ENCODE assay signal across 17 cellular contexts in genomic region chr14:101870273-101870939, GRCh38.
A peak's percentile ranks its signal among the peaks of the same experiment; 100 is the strongest.
DNase-seq lines count a peak whose midpoint lies in the region; ATAC-seq and TF ChIP-seq lines count a peak whose summit lies in the region.
"Had no signal": no experiment of that assay in that cellular context is flagged by ENCODE, and none has a peak within 500 bp of the region (broad histone marks: within the 10 kb centered on the region; RNA-seq: fewer than 3 reads in every experiment).

No MANE protein-coding gene starts in this region.

- H3K27ac Mint-ChIP-seq in activated T-cell treated with anti-CD3 and anti-CD28 coated beads, Interleukin-2, amount 50 U/mL, for 24 hours: peak overlapping the region; percentile 30
- peak overlapping the region; percentile 79 for H3K27ac Mint-ChIP-seq in CD8-positive, alpha-beta T cell
- H3K27ac Mint-ChIP-seq in effector memory CD8-positive, alpha-beta T cell: peak overlapping the region; percentile 46 to 90
- H3K27ac Mint-ChIP-seq in naive thymus-derived CD8-positive, alpha-beta T cell: peak overlapping the region in 6 of 10 donors; percentile 6 to 82 (median 54)

- H3K36me3 Mint-ChIP-seq in activated T-cell treated with anti-CD3 and anti-CD28 coated beads, Interleukin-2, amount 50 U/mL, for 24 hours (ENCODE audit: low read depth): peaks cover 49% of the 10 kb centered on the region
- H3K36me3 Mint-ChIP-seq in CD8-positive, alpha-beta T cell: peaks cover 51% of the 10 kb centered on the region
- peaks cover 34% of the 10 kb centered on the region for H3K36me3 Mint-ChIP-seq in effector memory CD8-positive, alpha-beta T cell (ENCODE audit: insufficient read depth)
- peaks cover 7 to 41% (median 11%) of the 10 kb centered on the region in 3 donors for H3K36me3 Mint-ChIP-seq in naive thymus-derived CD8-positive, alpha-beta T cell

- no peaks in the 10 kb centered on the region for H3K27me3 ChIP-seq in CD8-positive, alpha-beta T cell (ENCODE audit: insufficient read depth, low read length)

- no peak for ATAC-seq in CD8-positive, alpha-beta T cell
- ATAC-seq in effector memory CD8-positive, alpha-beta T cell (replicated peaks): no peak
- ATAC-seq in naive thymus-derived CD8-positive, alpha-beta T cell: no peak
- ATAC-seq: Panc1 had no signal

- H3K4me3 Mint-ChIP-seq in activated T-cell treated with anti-CD3 and anti-CD28 coated beads, Interleukin-2, amount 50 U/mL, for 24 hours: no peak overlapping the region
- no peak overlapping the region for H3K4me3 Mint-ChIP-seq in CD8-positive, alpha-beta T cell
- H3K4me3 Mint-ChIP-seq in effector memory CD8-positive, alpha-beta T cell: peak overlapping the region in 1 of 2 donors; percentile 16
- H3K4me3 Mint-ChIP-seq in naive thymus-derived CD8-positive, alpha-beta T cell: no peak overlapping the region
- H3K4me3 Mint-ChIP-seq: CD14-positive monocyte had no signal

- no peaks in the 10 kb centered on the region for H3K27me3 Mint-ChIP-seq in activated T-cell treated with anti-CD3 and anti-CD28 coated beads, Interleukin-2, amount 50 U/mL, for 24 hours
- no peaks in the 10 kb centered on the region for H3K27me3 Mint-ChIP-seq in CD8-positive, alpha-beta T cell (ENCODE audit: low read depth)
- H3K27me3 Mint-ChIP-seq in effector memory CD8-positive, alpha-beta T cell: no peaks in the 10 kb centered on the region
- no peaks in the 10 kb centered on the region for H3K27me3 Mint-ChIP-seq in naive thymus-derived CD8-positive, alpha-beta T cell

- no peak overlapping the region for H3K4me3 ChIP-seq in CD8-positive, alpha-beta T cell (ENCODE audit: low read depth, low read length)

- H3K27ac ChIP-seq in CD8-positive, alpha-beta T cell (ENCODE audit: low read depth, low read length): no peak overlapping the region

- DNase-seq in activated T-cell treated with anti-CD3 and anti-CD28 coated beads, Interleukin-2, amount 50 U/mL, for 24 hours: no peak
- DNase-seq in activated T-cell treated with anti-CD3 and anti-CD28 coated beads for 4 hours (no peak), NCI-H128 (lab: John Stamatoyannopoulos, UW; ENCODE audit: unreplicated experiment) (no peak), HEK293T (ENCODE audit: extremely low spot score) (no peak), HUDEP-2 (lab: John Stamatoyannopoulos, UW; ENCODE audit: unreplicated experiment in 76 of 76) (no peak)
- no peak for DNase-seq in CD8-positive, alpha-beta T cell
- DNase-seq in effector memory CD8-positive, alpha-beta T cell: no peak
- no peak for DNase-seq in naive thymus-derived CD8-positive, alpha-beta T cell
- DNase-seq: DMS79 treated with DMSO at 0.1 percent for 48 hours, GDM1, Kasumi-1, NCI-H1417 treated with DMSO at 0.1 percent for 48 hours, NCI-H2029 treated with DMSO at 0.1 percent for 48 hours, NCI-H510A treated with DMSO at 0.1 percent for 48 hours, Right ventricle myocardium superior had no signal

- peaks cover 67% of the 10 kb centered on the region for H3K4me1 Mint-ChIP-seq in activated T-cell treated with anti-CD3 and anti-CD28 coated beads, Interleukin-2, amount 50 U/mL, for 24 hours (ENCODE audit: low read depth)
- peaks cover 68% of the 10 kb centered on the region for H3K4me1 Mint-ChIP-seq in CD8-positive, alpha-beta T cell (ENCODE audit: low read depth)
- peaks cover 48 to 63% of the 10 kb centered on the region in 2 donors for H3K4me1 Mint-ChIP-seq in effector memory CD8-positive, alpha-beta T cell (ENCODE audit: low read depth in 2 of 2)
- H3K4me1 Mint-ChIP-seq in naive thymus-derived CD8-positive, alpha-beta T cell: peaks cover 37 to 80% (median 68%) of the 10 kb centered on the region in 4 donors

- POLR2A ChIA-PET in CD8-positive, alpha-beta T cell (lab: Charles Lee): interaction anchor here (0.6 kb wide), 1 partner anchor 163 kb away, joined by 3 read pairs; no protein-coding TSS in a partner anchor
- POLR2A ChIA-PET in naive thymus-derived CD8-positive, alpha-beta T cell (lab: Charles Lee): no interaction called here
- POLR2A ChIA-PET in HEK293T (lab: Yijun Ruan, JAX): no interaction called here

- peaks cover 28% of the 10 kb centered on the region for H3K4me1 ChIP-seq in CD8-positive, alpha-beta T cell (ENCODE audit: insufficient read depth, low read length)

- CTCF ChIA-PET in CD8-positive, alpha-beta T cell (lab: Charles Lee): interaction anchor here (1.1 kb wide), 1 partner anchor 163 kb away, joined by 3 read pairs; no protein-coding TSS in a partner anchor
- CTCF ChIA-PET in HEK293T (lab: Yijun Ruan, JAX): interaction anchor here (0.7 to 1.1 kb wide), 2 partner anchors 91 to 105 kb away, joined by 3 to 4 read pairs; no protein-coding TSS in a partner anchor

- no peak for TF ChIP-seq CTCF in CD8-positive, alpha-beta T cell (IDR thresholded peaks at IDR 0.05)

- no peaks in the 10 kb centered on the region for H3K9me3 ChIP-seq in CD8-positive, alpha-beta T cell (ENCODE audit: low read length)

- no peaks in the 10 kb centered on the region for H3K36me3 ChIP-seq in CD8-positive, alpha-beta T cell (ENCODE audit: insufficient read depth, low read length)

- intact Hi-C loops in CD8-positive, alpha-beta T cell (cut with DNase I, micrococcal nuclease): no loop called here

- H3K9me3 Mint-ChIP-seq in activated T-cell treated with anti-CD3 and anti-CD28 coated beads, Interleukin-2, amount 50 U/mL, for 24 hours: no peaks in the 10 kb centered on the region
- no peaks in the 10 kb centered on the region for H3K9me3 Mint-ChIP-seq in CD8-positive, alpha-beta T cell
- H3K9me3 Mint-ChIP-seq in effector memory CD8-positive, alpha-beta T cell: no peaks in the 10 kb centered on the region
- peaks cover 0 to 7% (median 0%) of the 10 kb centered on the region in 9 donors for H3K9me3 Mint-ChIP-seq in naive thymus-derived CD8-positive, alpha-beta T cell
- H3K9me3 Mint-ChIP-seq: CD14-positive monocyte had no signal

TF ChIP-seq in HEK293T, 16 proteins besides CTCF, POLR2A, EP300 and RAD21:
- TF ChIP-seq L3MBTL2 (conservative IDR thresholded peaks at IDR 0.05): no peak
- TF ChIP-seq PKNOX1 (IDR thresholded peaks at IDR 0.05): no peak
- no peak for TF ChIP-seq FOXM1 (IDR thresholded peaks at IDR 0.05; ENCODE audit: borderline replicate concordance)
- no peak for TF ChIP-seq SP1 (IDR thresholded peaks at IDR 0.05)
- no peak for TF ChIP-seq ZNF384 (IDR thresholded peaks at IDR 0.05)
- no peak for TF ChIP-seq BHLHE40 (IDR thresholded peaks at IDR 0.05; ENCODE audit: borderline replicate concordance)
- TF ChIP-seq NFRKB (IDR thresholded peaks at IDR 0.05): no peak
- TF ChIP-seq ARNT (IDR thresholded peaks at IDR 0.05): no peak
- no peak for TF ChIP-seq CTBP1 (IDR thresholded peaks at IDR 0.05; ENCODE audit: borderline replicate concordance)
- TF ChIP-seq FOXK2 (IDR thresholded peaks at IDR 0.05): no peak
- TF ChIP-seq FOXA1 (IDR thresholded peaks at IDR 0.05): no peak
- no peak for TF ChIP-seq ELF4 (IDR thresholded peaks at IDR 0.05)
- TF ChIP-seq SUZ12 (IDR thresholded peaks at IDR 0.05): no peak
- no peak for TF ChIP-seq HDGF (IDR thresholded peaks at IDR 0.05; ENCODE audit: borderline replicate concordance)
- no peak for TF ChIP-seq LEF1 (IDR thresholded peaks at IDR 0.05; ENCODE audit: borderline replicate concordance)
- TF ChIP-seq TARDBP (IDR thresholded peaks at IDR 0.05): no peak
TF ChIP-seq in HEK293T: peak in this region for 0.
